In genomic region chr10:28533315-28533564, GRCh38 we compare ENCODE assay signal across 8 cellular contexts. TPM values are rescaled to one million over a fixed set of nuclear protein-coding genes. Genes with fewer than 3 reads are reported as not detected.
DNase-seq lines count a peak whose midpoint lies in the region; ATAC-seq and TF ChIP-seq lines count a peak whose summit lies in the region.

No MANE protein-coding gene starts in this region.

- H4K20me1 ChIP-seq in IMR-90 (ENCODE audit: insufficient read depth, low read length) = peaks cover 40% of the 10 kb centered on the region
- H4K20me1 ChIP-seq in neural cell (ENCODE audit: insufficient read depth) = peaks cover 11% of the 10 kb centered on the region

- CTCF ChIA-PET in IMR-90 (lab: Yijun Ruan, JAX) = no interaction called here

- H3K27me3 ChIP-seq in IMR-90 (ENCODE audit: control insufficient read depth, insufficient read depth, low read length) = no peaks in the 10 kb centered on the region
- no peaks in the 10 kb centered on the region for H3K27me3 ChIP-seq in colonic mucosa
- H3K27me3 ChIP-seq in neural cell (ENCODE audit: insufficient read depth, low read depth, low read length) = no peaks in the 10 kb centered on the region

- POLR2A ChIA-PET in IMR-90 (lab: Charles Lee; ENCODE audit: unreplicated experiment) = interaction anchor here (1.5 kb wide), 1 partner anchor 13 kb away, joined by 3 read pairs; no protein-coding TSS in a partner anchor

- H3K9me1 ChIP-seq in IMR-90 (ENCODE audit: insufficient read depth, low read length) = peaks cover 5% of the 10 kb centered on the region; the same call in 1 of the 2 replicates

- H2BK120ac ChIP-seq in IMR-90 (ENCODE audit: low read depth, low read length) = no peak overlapping the region

- H2BK5ac ChIP-seq in IMR-90 (ENCODE audit: low read depth, low read length, poor library complexity, severe bottlenecking) = peak overlapping the region; percentile 91

- no peak overlapping the region for H3K23ac ChIP-seq in IMR-90 (ENCODE audit: low read depth, low read length)

- peaks cover 58% of the 10 kb centered on the region for H3K79me2 ChIP-seq in neural cell (replicated peaks; ENCODE audit: insufficient read depth, low read length)

- peaks cover 16 to 48% of the 10 kb centered on the region in 2 experiments for H3K79me1 ChIP-seq in IMR-90 (ENCODE audit: low read depth in 1 of 2, low read length in 2 of 2)

- ATAC-seq in GM21367 (IDR thresholded peaks at IDR 0.05; ENCODE audit: unreplicated experiment) (peak; percentile 2), IMR-90 (ENCODE audit: low read depth) (no peak; the same call in 1 of the 2 replicates)

- H3K4me2 ChIP-seq in IMR-90 (ENCODE audit: low read depth, low read length) (no peak overlapping the region), neural cell (ENCODE audit: low read length) (no peak overlapping the region)

- H2AK9ac ChIP-seq in IMR-90 (replicated peaks; ENCODE audit: low read depth, low read length, poor library complexity) = peak overlapping the region; percentile 91

- intact Hi-C loops in IMR-90 (cut with micrococcal nuclease) (no loop called here), colonic mucosa (cut with DNase I) (no loop called here)

- peak overlapping the region; percentile 73; the same call in 1 of the 2 replicates for H3K18ac ChIP-seq in IMR-90 (ENCODE audit: low read depth, low read length)

- no peak overlapping the region for H2BK15ac ChIP-seq in IMR-90 (ENCODE audit: low read depth, low read length)

- no peaks in the 10 kb centered on the region for H3K9me2 ChIP-seq in neural cell (ENCODE audit: insufficient read depth, low read length)

- peak overlapping the region; percentile 92 for H3K4me3 ChIP-seq in IMR-90 (ENCODE audit: insufficient read depth, low read depth, low read length)
- peak overlapping the region; percentile 79 for H3K4me3 ChIP-seq in colonic mucosa
- H3K4me3 ChIP-seq in neural cell (ENCODE audit: low read length) = peak overlapping the region; percentile 92

- no peak for TF ChIP-seq EP300 in neural cell (conservative IDR thresholded peaks at IDR 0.05; ENCODE audit: poor library complexity, severe bottlenecking)

- dilution Hi-C loops in IMR-90 (cut with HindIII; ENCODE audit: low sequenced_read_pairs, unreplicated experiment) = no loop called here

- no TSS peak for BruUV-seq in IMR-90 (replicated peaks; lab: Mats Ljungman, UMichigan)

- H3K56ac ChIP-seq in IMR-90 (ENCODE audit: extremely low read depth, insufficient read depth, low read length) = no peak overlapping the region

- H2AK5ac ChIP-seq in IMR-90 (ENCODE audit: low read depth, low read length) = peak overlapping the region; percentile 61; the same call in 1 of the 2 replicates

- DNase-seq in IMR-90 = no peak
- no peak for DNase-seq in colonic mucosa
- no peak for DNase-seq in NCI-H1048 (lab: John Stamatoyannopoulos, UW)
- DNase-seq in islet precursor cell = no peak
- DNase-seq in GM19238 (ENCODE audit: insufficient read length, low spot score) = no peak

- H4K91ac ChIP-seq in IMR-90 (ENCODE audit: insufficient read depth, low read depth, low read length) = 0 out of 2 replicates have a peak overlapping the region, but pooled peaks have one; percentile 41

- H2BK20ac ChIP-seq in IMR-90 (ENCODE audit: low read depth, low read length) = no peak overlapping the region

- H2AFZ ChIP-seq in IMR-90 (replicated peaks; ENCODE audit: low read length, poor library complexity) (peak overlapping the region; percentile 100), neural cell (ENCODE audit: low read depth, low read length) (peak overlapping the region; percentile 67)

- H3K14ac ChIP-seq in IMR-90 (replicated peaks; ENCODE audit: low read depth, low read length) = peak overlapping the region; percentile 61; the same call in 1 of the 2 replicates

- no peak for TF ChIP-seq POLR2A in IMR-90 (IDR thresholded peaks at IDR 0.05; ENCODE audit: low read depth, low read length)

- no peak overlapping the region; the same call in 1 of the 2 replicates for H4K5ac ChIP-seq in IMR-90 (ENCODE audit: low read depth, low read length)

- 0% methylated on average over 1 of the region's 37 CpGs; no CpG with 5 or more reads in 1 of the 2 experiments for WGBS in IMR-90 (ENCODE audit: extremely low coverage in 2 of 2, insufficient read length in 1 of 2), 2 experiments

- TF ChIP-seq RAD21 in IMR-90 (IDR thresholded peaks at IDR 0.05; ENCODE audit: low read length) = no peak
- no peak for TF ChIP-seq RAD21 in neural cell (conservative IDR thresholded peaks at IDR 0.05)

- no peaks in the 10 kb centered on the region for H3K9me3 ChIP-seq in IMR-90 (ENCODE audit: control insufficient read depth, insufficient read depth, low read length)
- H3K9me3 ChIP-seq in colonic mucosa = no peaks in the 10 kb centered on the region
- no peaks in the 10 kb centered on the region for H3K9me3 ChIP-seq in neural cell (ENCODE audit: low read length)

- H3F3A ChIP-seq in neural cell (ENCODE audit: insufficient read depth, low read length, poor library complexity, severe bottlenecking) = no peaks in the 10 kb centered on the region

- H3K4ac ChIP-seq in IMR-90 (ENCODE audit: low read depth, low read length) = peak overlapping the region; percentile 78

- peak overlapping the region; percentile 54 to 64; a peak in 2 of 4 replicates for H4K8ac ChIP-seq in IMR-90 (ENCODE audit: low read depth in 2 of 2, low read length in 2 of 2)

- peaks cover 14% of the 10 kb centered on the region for H3K36me3 ChIP-seq in IMR-90 (ENCODE audit: control insufficient read depth, insufficient read depth, low read length)
- H3K36me3 ChIP-seq in colonic mucosa = peaks cover 17% of the 10 kb centered on the region
- H3K36me3 ChIP-seq in neural cell (ENCODE audit: insufficient read depth, low read length) = no peaks in the 10 kb centered on the region

- H3K9ac ChIP-seq in IMR-90 (ENCODE audit: low read depth, low read length) (peak overlapping the region; percentile 95), colonic mucosa (ENCODE audit: low read depth in 2 of 2, low read length in 2 of 2) (peak overlapping the region; percentile 87 to 94), neural cell (ENCODE audit: low read length) (peak overlapping the region; percentile 94)

- in situ Hi-C loops in IMR-90 (cut with MboI; ENCODE audit: low sequenced_read_pairs) = no loop called here

- peak overlapping the region; percentile 96 for H3K27ac ChIP-seq in 22Rv1
- peak overlapping the region; percentile 87 for H3K27ac ChIP-seq in IMR-90 (ENCODE audit: insufficient read depth, low read length)
- peak overlapping the region; percentile 94 for H3K27ac ChIP-seq in colonic mucosa
- H3K27ac ChIP-seq in neural cell (ENCODE audit: low read length) = peak overlapping the region; percentile 98

- no peaks in the 10 kb centered on the region; the same call in 1 of the 2 replicates for H3K4me1 ChIP-seq in IMR-90 (ENCODE audit: control insufficient read depth, insufficient read depth, low read length)
- H3K4me1 ChIP-seq in colonic mucosa = no peaks in the 10 kb centered on the region

- no peak for TF ChIP-seq CTCF in 22Rv1 (IDR thresholded peaks at IDR 0.05)
- no peak for TF ChIP-seq CTCF in IMR-90 (conservative IDR thresholded peaks at IDR 0.05; ENCODE audit: low read depth, low read length)
- no peak for TF ChIP-seq CTCF in colonic mucosa (IDR thresholded peaks at IDR 0.05)
- TF ChIP-seq CTCF in neural cell (IDR thresholded peaks at IDR 0.05; ENCODE audit: poor library complexity, severe bottlenecking) = no peak

TF ChIP-seq in IMR-90, 13 proteins besides CTCF, POLR2A, EP300 and RAD21 (continues in another document):
- no peak for TF ChIP-seq FOS (IDR thresholded peaks at IDR 0.05; ENCODE audit: low read depth, low read length)
- TF ChIP-seq, protein P1, sequence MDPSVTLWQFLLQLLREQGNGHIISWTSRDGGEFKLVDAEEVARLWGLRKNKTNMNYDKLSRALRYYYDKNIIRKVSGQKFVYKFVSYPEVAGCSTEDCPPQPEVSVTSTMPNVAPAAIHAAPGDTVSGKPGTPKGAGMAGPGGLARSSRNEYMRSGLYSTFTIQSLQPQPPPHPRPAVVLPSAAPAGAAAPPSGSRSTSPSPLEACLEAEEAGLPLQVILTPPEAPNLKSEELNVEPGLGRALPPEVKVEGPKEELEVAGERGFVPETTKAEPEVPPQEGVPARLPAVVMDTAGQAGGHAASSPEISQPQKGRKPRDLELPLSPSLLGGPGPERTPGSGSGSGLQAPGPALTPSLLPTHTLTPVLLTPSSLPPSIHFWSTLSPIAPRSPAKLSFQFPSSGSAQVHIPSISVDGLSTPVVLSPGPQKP (IDR thresholded peaks at IDR 0.05; ENCODE audit: borderline replicate concordance, low read depth, low read length) = no peak
- no peak for TF ChIP-seq RCOR1 (IDR thresholded peaks at IDR 0.05; ENCODE audit: insufficient replicate concordance, low read length)

TF ChIP-seq in neural cell, 6 proteins besides CTCF, POLR2A, EP300 and RAD21 (continues in another document):
- TF ChIP-seq POLR2AphosphoS5 (IDR thresholded peaks at IDR 0.05) (no peak), SMC3 (conservative IDR thresholded peaks at IDR 0.05; ENCODE audit: poor library complexity) (no peak), MXI1 (conservative IDR thresholded peaks at IDR 0.05; ENCODE audit: poor library complexity, severe bottlenecking) (no peak), EZH2 (IDR thresholded peaks at IDR 0.05; ENCODE audit: borderline replicate concordance, insufficient read depth, low read length, poor library complexity, severe bottlenecking) (no peak), TAF1 (IDR thresholded peaks at IDR 0.05; ENCODE audit: low read depth) (no peak)

RNA-seq across cellular contexts. Expression of gene WAC, which starts 0.3 kb away (rescaled TPM):
- 52.2 and 53.6 TPM in 2 replicates for total RNA-seq in IMR-90 (2012; rRNA removed)
- 39.6 and 41.0 TPM in 2 replicates for polyA plus RNA-seq in IMR-90 (2012; rRNA removed)
- polyA plus RNA-seq in IMR-90 (2012; cell fraction: cytosol; rRNA removed) = 11.3 and 17.5 TPM in 2 replicates
- 14.4 and 77.3 TPM in 2 replicates for polyA plus RNA-seq in IMR-90 (2012; cell fraction: nucleus; rRNA removed; ENCODE audit: low replicate concordance)
- total RNA-seq in colonic mucosa = 100 to 1,000 TPM in 1 of 2 donors, 10 to 100 TPM in 1; 78.3 to 135 TPM
- polyA plus RNA-seq in neural cell = 63.9 and 71.9 TPM in 2 replicates
- 117 and 159 TPM in 2 replicates for polyA minus RNA-seq in neural cell
